ENCODE assay signal across 11 cellular contexts in the genomic region with DNA sequence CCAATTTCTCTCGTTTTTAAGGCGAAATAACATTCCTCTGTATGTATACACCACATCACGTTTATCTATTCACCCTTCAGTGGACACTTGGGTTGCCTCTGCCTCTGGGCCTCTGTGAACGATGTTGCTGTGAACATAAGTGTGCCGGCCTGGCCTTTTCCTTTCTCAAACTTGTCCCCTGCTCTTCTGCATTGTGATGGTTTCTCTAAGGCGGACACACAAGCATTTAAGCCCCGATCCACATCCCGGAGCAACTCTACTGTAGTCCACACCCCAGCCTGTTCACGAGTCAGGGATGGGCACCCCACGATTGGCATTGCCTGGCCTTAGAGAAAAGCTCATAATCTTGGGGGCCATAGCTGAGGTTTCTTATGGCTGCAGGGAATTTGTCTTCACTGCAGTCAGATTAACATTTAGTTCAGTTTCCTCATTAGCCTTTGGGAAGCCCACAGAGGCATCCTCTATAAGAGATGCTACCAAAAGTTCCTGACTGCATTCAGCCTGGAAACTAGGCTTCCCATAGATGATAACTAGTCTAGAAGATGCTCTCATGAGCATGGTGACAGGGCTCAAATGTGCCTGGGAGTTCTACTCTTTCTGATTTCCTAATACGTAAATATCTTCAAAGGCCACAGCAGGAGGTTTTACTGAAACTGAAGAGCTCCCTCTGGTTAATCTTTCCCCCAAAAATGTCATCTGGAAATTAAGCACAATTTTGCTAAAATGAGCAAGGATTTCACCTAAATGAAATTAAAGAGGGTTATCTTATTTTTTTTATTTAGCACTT. TPM values are rescaled to one million over a fixed set of nuclear protein-coding genes. Genes with fewer than 3 reads are reported as not detected.
DNase-seq lines count a peak whose midpoint lies in the region; ATAC-seq, FAIRE-seq and TF ChIP-seq lines count a peak whose summit lies in the region.
"Had no signal": no experiment of that assay in that cellular context is flagged by ENCODE, and none has a peak within 500 bp of the region (broad histone marks: within the 10 kb centered on the region; RNA-seq: fewer than 3 reads in every experiment).

No MANE protein-coding gene starts in this region.

- ATAC-seq in CD8-positive, alpha-beta T cell, result no peak
- ATAC-seq in K562 (no peak), HG03108 (IDR thresholded peaks at IDR 0.05; ENCODE audit: unreplicated experiment) (no peak)

- H3K9ac ChIP-seq in GM23248 (no peak overlapping the region), K562 (ENCODE audit: insufficient read depth in 1 of 2, low read depth in 2 of 2, low read length in 2 of 2) (no peak overlapping the region)

- peak; percentile 62 for FAIRE-seq in K562 (lab: Jason Lieb, UNC)
- FAIRE-seq: frontal cortex, TTC549 had no signal

- peak overlapping the region; percentile 45 for H3K4me3 ChIP-seq in CD8-positive, alpha-beta T cell (ENCODE audit: low read depth, low read length)
- no peak overlapping the region for H3K4me3 ChIP-seq in GM23248
- H3K4me3 ChIP-seq in K562, result no peak overlapping the region
- H3K4me3 ChIP-seq in neutrophil (ENCODE audit: low read depth in 1 of 2, low read length in 1 of 2), result no peak overlapping the region

- H3K9me3 ChIP-seq in CD8-positive, alpha-beta T cell (ENCODE audit: low read length), result no peaks in the 10 kb centered on the region
- H3K9me3 ChIP-seq in GM23248 (ENCODE audit: low read depth), result no peaks in the 10 kb centered on the region
- H3K9me3 ChIP-seq in K562 (replicated peaks; ENCODE audit: control insufficient read depth, insufficient read depth, low read depth, low read length), result no peaks in the 10 kb centered on the region
- no peaks in the 10 kb centered on the region for H3K9me3 ChIP-seq in neutrophil

- TF ChIP-seq EP300 in K562 (IDR thresholded peaks at IDR 0.05; ENCODE audit: low read length), result no peak

- in situ Hi-C loops in GM23248 (cut with MboI), result no loop called here
- in situ Hi-C loops in K562 (cut with MboI), result no loop called here

- intact Hi-C loops in CD8-positive, alpha-beta T cell (cut with DNase I, micrococcal nuclease), result loop anchor here (1.0 to 2.0 kb wide), 6 partner anchors 11 to 402 kb away; no protein-coding TSS in a partner anchor
- intact Hi-C loops in K562 (cut with micrococcal nuclease), result no loop called here

- no peaks in the 10 kb centered on the region for H3K36me3 ChIP-seq in CD8-positive, alpha-beta T cell (ENCODE audit: insufficient read depth, low read length)
- H3K36me3 ChIP-seq in GM23248 (ENCODE audit: low read depth), result no peaks in the 10 kb centered on the region
- H3K36me3 ChIP-seq in K562 (ENCODE audit: control insufficient read depth, insufficient read depth, low read length), result no peaks in the 10 kb centered on the region
- H3K36me3 ChIP-seq in neutrophil, result no peaks in the 10 kb centered on the region

- H3K4me3 Mint-ChIP-seq in CD8-positive, alpha-beta T cell, result peak overlapping the region; percentile 86

- H3F3A ChIP-seq in GM23248 (ENCODE audit: insufficient read depth), result no peaks in the 10 kb centered on the region

- CTCF ChIA-PET in CD8-positive, alpha-beta T cell (lab: Charles Lee), result interaction anchor here (1.1 to 2.9 kb wide), 11 partner anchors 10 to 455 kb away, joined by 3 to 22 read pairs (median 6); no protein-coding TSS in a partner anchor
- CTCF ChIA-PET in K562 (lab: Yijun Ruan, JAX; ENCODE audit: low intra/inter-chr PET ratio), result interaction anchor here (0.6 kb wide), 1 partner anchor 10 kb away, joined by 3 read pairs; no protein-coding TSS in a partner anchor

- H3K27ac ChIP-seq in CD8-positive, alpha-beta T cell (ENCODE audit: low read depth, low read length), result peak overlapping the region; percentile 69
- no peak overlapping the region for H3K27ac ChIP-seq in GM23248
- H3K27ac ChIP-seq in K562 (ENCODE audit: extremely low read depth, low read depth, low read length), result no peak overlapping the region
- H3K27ac ChIP-seq in neutrophil, result peak overlapping the region; percentile 79

- DNase-seq in CD8-positive, alpha-beta T cell, result peak in 1 of 7 experiments; percentile 49
- DNase-seq in GM23248, result no peak
- DNase-seq in K562 (ENCODE audit: extremely low read depth in 1 of 4, low spot score in 3 of 4), result no peak
- no peak for DNase-seq in SW480 (ENCODE audit: low spot score)
- DNase-seq in SK-N-DZ (ENCODE audit: low spot score), result no peak
- no peak for DNase-seq in T1000 (lab: John Stamatoyannopoulos, UW)
- DNase-seq: NCI-H345 had no signal

- peaks cover 12% of the 10 kb centered on the region for H3K36me3 Mint-ChIP-seq in CD8-positive, alpha-beta T cell

- no peaks in the 10 kb centered on the region for H3K27me3 Mint-ChIP-seq in CD8-positive, alpha-beta T cell (ENCODE audit: low read depth)

- H3K9me1 ChIP-seq in K562 (ENCODE audit: control insufficient read depth, insufficient read depth, low read length), result no peaks in the 10 kb centered on the region

- peak overlapping the region; percentile 95 for H3K27ac Mint-ChIP-seq in CD8-positive, alpha-beta T cell

- POLR2A ChIA-PET in CD8-positive, alpha-beta T cell (lab: Charles Lee), result interaction anchor here (1.0 to 3.8 kb wide), 12 partner anchors 11 to 62 kb away, joined by 3 to 24 read pairs (median 4); a partner anchor contains a TSS
- POLR2A ChIA-PET in K562 (lab: Yijun Ruan, JAX), result interaction anchor here (0.9 to 1.0 kb wide), 2 partner anchors 30 to 431 kb away, joined by 3 read pairs; no protein-coding TSS in a partner anchor

- BruUV-seq in K562 (replicated peaks; lab: Mats Ljungman, UMichigan), result no TSS peak

- TF ChIP-seq POLR2A in K562 (conservative IDR thresholded peaks at IDR 0.05), result no peak

- H4K20me1 ChIP-seq in GM23248 (ENCODE audit: insufficient read depth) (no peaks in the 10 kb centered on the region), K562 (replicated peaks; ENCODE audit: control insufficient read depth, insufficient read depth, low read length) (no peaks in the 10 kb centered on the region)

- H3K4me2 ChIP-seq in GM23248 (ENCODE audit: unreplicated experiment) (no peak overlapping the region), K562 (ENCODE audit: insufficient read depth, low read length) (no peak overlapping the region)

- H2AFZ ChIP-seq in GM23248, result peak overlapping the region; percentile 9; the same call in 1 of the 2 replicates
- H2AFZ ChIP-seq in K562 (ENCODE audit: low read depth, low read length), result no peak overlapping the region

- H3K9me2 ChIP-seq in GM23248 (ENCODE audit: insufficient read depth), result no peaks in the 10 kb centered on the region

- no peaks in the 10 kb centered on the region for H3K9me3 Mint-ChIP-seq in CD8-positive, alpha-beta T cell

- H3K79me2 ChIP-seq in GM23248 (ENCODE audit: insufficient read depth) (no peaks in the 10 kb centered on the region), K562 (ENCODE audit: control insufficient read depth, insufficient read depth, low read length) (no peaks in the 10 kb centered on the region)

- no peak for TF ChIP-seq CTCF in CD8-positive, alpha-beta T cell (IDR thresholded peaks at IDR 0.05)
- no peak for TF ChIP-seq CTCF in K562 (IDR thresholded peaks at IDR 0.05 in 2 of 3, conservative IDR thresholded peaks at IDR 0.05 in 1 of 3; ENCODE audit: insufficient read depth in 2 of 3, low read depth in 1 of 3, low read length in 3 of 3)
- TF ChIP-seq CTCF in neutrophil (IDR thresholded peaks at IDR 0.05), result no peak

- no peak for TF ChIP-seq RAD21 in K562 (CRISPR knock-in tag; conservative IDR thresholded peaks at IDR 0.05 in 1 of 2, IDR thresholded peaks at IDR 0.05 in 1 of 2)

- 84 to 90% methylated on average over 11 of the region's 11 CpGs for WGBS in GM23248 (ENCODE audit: low coverage in 1 of 2, low lambda C conversion rate in 2 of 2, missing lambda C conversion rate in 2 of 2), 2 experiments
- WGBS in K562 (ENCODE audit: insufficient coverage, low coverage, missing lambda C conversion rate), result 11% methylated on average over 11 of the region's 11 CpGs

- no peaks in the 10 kb centered on the region for H3K27me3 ChIP-seq in CD8-positive, alpha-beta T cell (ENCODE audit: insufficient read depth, low read length)
- H3K27me3 ChIP-seq in GM23248 (replicated peaks; ENCODE audit: insufficient read depth) (no peaks in the 10 kb centered on the region), K562 (ENCODE audit: control insufficient read depth in 2 of 2, insufficient read depth in 2 of 2, low read length in 2 of 2) (peaks cover 48 to 69% of the 10 kb centered on the region in 2 experiments), neutrophil (no peaks in the 10 kb centered on the region)

- H3K4me1 Mint-ChIP-seq in CD8-positive, alpha-beta T cell (ENCODE audit: low read depth), result peaks cover 66% of the 10 kb centered on the region

- peaks cover 43% of the 10 kb centered on the region for H3K4me1 ChIP-seq in CD8-positive, alpha-beta T cell (ENCODE audit: insufficient read depth, low read length)
- H3K4me1 ChIP-seq in GM23248 (ENCODE audit: insufficient read depth) (peaks cover 13% of the 10 kb centered on the region), K562 (replicated peaks in 1 of 2; ENCODE audit: control insufficient read depth in 2 of 2, insufficient read depth in 2 of 2, low read length in 2 of 2) (peaks cover 3 to 23% of the 10 kb centered on the region in 2 experiments; a peak in 3 of 5 replicates), neutrophil (ENCODE audit: control insufficient read depth in 1 of 2, insufficient read depth in 1 of 2, low read depth in 1 of 2, low read length in 1 of 2) (peaks cover 29 to 30% of the 10 kb centered on the region in 2 experiments)

RNA-seq across cellular contexts. Expression of a gene that starts 0.8 kb away (rescaled TPM):
- 10 to 100 TPM; 45.9 to 50.0 TPM for total RNA-seq in CD8-positive, alpha-beta T cell
- total RNA-seq in GM23248 (2014; rRNA removed; shearing (Covaris generic)), result 0.54 TPM in 1 of 2 replicates, not detected in the other
- polyA plus RNA-seq in GM23248 (2016; fragmentation: Nextera tagmentation; extraction: Ambion mirVana) (not detected in 2 replicates), K562 (2011; rRNA removed) (0.06 TPM in 1 of 2 replicates, not detected in the other), K562 (2014; fragmentation: Illumina TruSeq; extraction: Trizol) (0.12 and 0.22 TPM in 2 replicates), K562 (2014; fragmentation: Nextera tagmentation; extraction: Ambion mirVana) (not detected), K562 (2014; rRNA removed) (0.04 and 0.05 TPM in 2 replicates)
- total RNA-seq in K562 (2011; cell fraction: chromatin; rRNA removed; ENCODE audit: low replicate concordance), result 0.32 and 0.51 TPM in 2 replicates
- total RNA-seq in K562 (2011; cell fraction: nucleolus; rRNA removed), result under 0.01 TPM in 1 of 2 replicates, not detected in the other
- total RNA-seq in K562 (2011; cell fraction: nucleoplasm; rRNA removed), result 0.15 TPM in 1 of 2 replicates, not detected in the other
- total RNA-seq in K562 (2014; rRNA removed) (not detected in 2 replicates), K562 (2014; rRNA removed; fragmentation: Illumina TruSeq; extraction: Trizol) (0.04 TPM in 1 of 2 replicates, not detected in the other), K562 (2015; rRNA removed; fragmentation: Illumina TruSeq; extraction: Trizol) (0.04 and 0.19 TPM in 2 replicates), K562 (2021) (0.20 and 0.27 TPM in 2 replicates)
- 0.04 and 0.25 TPM in 2 replicates for polyA plus RNA-seq in K562 (2011; cell fraction: cytosol; rRNA removed)
- 0.14 and 0.28 TPM in 2 replicates for polyA plus RNA-seq in K562 (2011; cell fraction: nucleus; rRNA removed)
- polyA plus RNA-seq in K562 (2012), result 0.05 and 0.07 TPM in 2 replicates
- 0.03 TPM in 1 of 2 replicates, not detected in the other for polyA minus RNA-seq in K562 (2011; rRNA and poly(A)+ RNA removed)
- not detected in 2 replicates for polyA minus RNA-seq in K562 (2011; cell fraction: cytosol; rRNA and poly(A)+ RNA removed)
- polyA minus RNA-seq in K562 (2011; cell fraction: nucleus; rRNA and poly(A)+ RNA removed), result 0.13 and 0.22 TPM in 2 replicates
- polyA plus RNA-seq in SK-N-DZ (2014; cell fraction: cytosol; rRNA removed), result not detected in 2 replicates
- polyA plus RNA-seq in SK-N-DZ (2014; cell fraction: nucleus; rRNA removed), result 0.08 TPM in 1 of 2 replicates, not detected in the other

Comparison
In these comparisons a context has a peak if more than half of its experiments do, and no peak if none do; other contexts are left out.
1. H3K27ac ChIP-seq: peak in CD8-positive, alpha-beta T cell (single experiment) and neutrophil (single experiment); none in GM23248 (single experiment) and K562 (single experiment).
2. RNA of a gene that starts 0.8 kb away (total RNA-seq): 45.9 to 50.0 TPM in CD8-positive, alpha-beta T cell; 0.54 TPM in GM23248 and under 0.01 to 0.51 TPM in K562; every median in the first group is over 10 times any median in the second.